Comparison of ENCODE assay signal across 8 cellular contexts in genomic region chr11:108497317-108498045, GRCh38. TPM values are rescaled to one million over a fixed set of nuclear protein-coding genes. Genes with fewer than 3 reads are reported as not detected.
DNase-seq lines count a peak whose midpoint lies in the region; ATAC-seq, FAIRE-seq and TF ChIP-seq lines count a peak whose summit lies in the region.

No MANE protein-coding gene starts in this region.

- H3K9me3 Mint-ChIP-seq in central memory CD8-positive, alpha-beta T cell, result no peaks in the 10 kb centered on the region

- peaks cover 8% of the 10 kb centered on the region for H3K36me3 Mint-ChIP-seq in central memory CD8-positive, alpha-beta T cell (ENCODE audit: insufficient read depth)

- H3K27ac Mint-ChIP-seq in central memory CD8-positive, alpha-beta T cell (ENCODE audit: low read depth), result peak overlapping the region; percentile 89

- no peak for TF ChIP-seq RAD21 in A549 (conservative IDR thresholded peaks at IDR 0.05 in 1 of 2, IDR thresholded peaks at IDR 0.05 in 1 of 2)

- peak overlapping the region; percentile 76 for H3K4me2 ChIP-seq in A549

- H3K27me3 Mint-ChIP-seq in central memory CD8-positive, alpha-beta T cell, result no peaks in the 10 kb centered on the region

- H3K4me3 ChIP-seq in A549, result peak overlapping the region; percentile 75

- no peaks in the 10 kb centered on the region for H3K4me1 ChIP-seq in A549

- FAIRE-seq in A549 (lab: Jason Lieb, UNC), result no peak
- FAIRE-seq in islet of Langerhans (lab: Jason Lieb, UNC), result peak; percentile 53

- H3K4me1 Mint-ChIP-seq in central memory CD8-positive, alpha-beta T cell, result peaks cover 18% of the 10 kb centered on the region

- no peaks in the 10 kb centered on the region for H3K9me3 ChIP-seq in A549

- TF ChIP-seq POLR2A in A549 (IDR thresholded peaks at IDR 0.05; ENCODE audit: low read length), result peak; percentile 70

- CTCF ChIA-PET in A549 (lab: Yijun Ruan, JAX), result interaction anchor here (0.8 to 1.2 kb wide), 2 partner anchors 10 to 147 kb away, joined by 3 to 4 read pairs; no protein-coding TSS in a partner anchor

- POLR2A ChIA-PET in A549 (lab: Yijun Ruan, JAX), result interaction anchor here (1.7 kb wide), 1 partner anchor 167 kb away, joined by 4 read pairs; the partner anchor contains the start of gene DDX10

- H3K4me3 Mint-ChIP-seq in central memory CD8-positive, alpha-beta T cell, result peak overlapping the region; percentile 90

- TF ChIP-seq CTCF in A549 (IDR thresholded peaks at IDR 0.05), result no peak

- no peak for TF ChIP-seq EP300 in A549 (IDR thresholded peaks at IDR 0.05)

- H3K27ac ChIP-seq in A549, result peak overlapping the region; percentile 88 to 95

- 14% methylated on average over 17 of the region's 30 CpGs for WGBS in A549 (ENCODE audit: missing lambda C conversion rate)

- ATAC-seq in A549 (peak; percentile 97 to 98), GM18858 (IDR thresholded peaks at IDR 0.05; ENCODE audit: unreplicated experiment) (peak; percentile 44), HG03097 (IDR thresholded peaks at IDR 0.05; ENCODE audit: low FRiP score, unreplicated experiment) (peak; percentile 53)
- ATAC-seq in activated CD4-positive, CD25-positive, alpha-beta regulatory T cell treated with anti-CD3 and anti-CD28 coated beads, Interleukin-2, amount 50 U/mL, for 24 hours, result peak; percentile 78 to 85
- ATAC-seq in central memory CD8-positive, alpha-beta T cell (replicated peaks; ENCODE audit: extremely low read depth, poor library complexity, severe bottlenecking), result peak; percentile 77

- DNase-seq in A549 (ENCODE audit: low read depth in 1 of 2, low spot score in 1 of 2) (peak; percentile 82 to 88), NCI-H345 (lab: John Stamatoyannopoulos, UW) (peak; percentile 86)
- DNase-seq in central memory CD8-positive, alpha-beta T cell (ENCODE audit: low spot score in 2 of 2), result peak; percentile 37 to 51
- DNase-seq in stimulated activated CD4-positive, alpha-beta T cell treated with anti-CD3 and anti-CD28 coated beads, Interleukin-12 subunit alpha, Interleukin-12 subunit beta, amount 100 ng/mL, for 24 hours (ENCODE audit: low read depth in 2 of 2), result peak; percentile 52 to 63

TF ChIP-seq in A549, 52 proteins besides CTCF, POLR2A, EP300 and RAD21:
- TF ChIP-seq E2F6 (IDR thresholded peaks at IDR 0.05; ENCODE audit: borderline replicate concordance, low read depth), result peak; percentile 25; the same call in 1 of the 2 replicates
- no peak for TF ChIP-seq NFE2L2 (conservative IDR thresholded peaks at IDR 0.05; ENCODE audit: low read length)
- TF ChIP-seq HEYL (CRISPR knock-in tag; IDR thresholded peaks at IDR 0.05), result no peak
- peak in 1 of 2 experiments; percentile 30; a peak in 1 of 5 replicates for TF ChIP-seq JUN (IDR thresholded peaks at IDR 0.05)
- TF ChIP-seq FOSL2 (IDR thresholded peaks at IDR 0.05), result peak; percentile 72
- TF ChIP-seq FOSL2 (CRISPR knock-in tag; IDR thresholded peaks at IDR 0.05), result peak; percentile 99
- TF ChIP-seq PHF8 (IDR thresholded peaks at IDR 0.05; ENCODE audit: borderline replicate concordance, low read depth), result no peak
- 0 out of 2 replicates have a peak, but pooled peaks have one; percentile 47 for TF ChIP-seq CBX8 (IDR thresholded peaks at IDR 0.05)
- TF ChIP-seq, protein P1, sequence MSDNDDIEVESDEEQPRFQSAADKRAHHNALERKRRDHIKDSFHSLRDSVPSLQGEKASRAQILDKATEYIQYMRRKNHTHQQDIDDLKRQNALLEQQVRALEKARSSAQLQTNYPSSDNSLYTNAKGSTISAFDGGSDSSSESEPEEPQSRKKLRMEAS (IDR thresholded peaks at IDR 0.05), result peak; percentile 67
- 0 out of 3 replicates have a peak, but pooled peaks have one; percentile 20 for TF ChIP-seq BCL3 (IDR thresholded peaks at IDR 0.05)

RNA-seq across cellular contexts. Expression of gene POGLUT3, which starts 0.7 kb away (rescaled TPM):
- polyA plus RNA-seq in A549 (2011; rRNA removed) (19.4 and 22.6 TPM in 2 replicates), A549 (2017; fragmentation: RNase III; extraction: RNeasy Plus Mini Kit Qiagen cat#74134 plus additional on column Dnase treatment) (13.0 to 15.3 TPM (median 13.1 TPM) in 3 replicates)
- polyA plus RNA-seq in A549 (2012; cell fraction: cytosol; rRNA removed), result 4.6 and 5.7 TPM in 2 replicates
- polyA plus RNA-seq in A549 (2012; cell fraction: nucleus; rRNA removed), result 1.5 and 2.5 TPM in 2 replicates
- 7.9 and 8.5 TPM in 2 replicates for polyA minus RNA-seq in A549 (2011; rRNA and poly(A)+ RNA removed)

RNA-seq across cellular contexts. Expression of gene C11orf65, which starts 30.2 kb away (rescaled TPM):
- polyA plus RNA-seq in A549 (2011; rRNA removed) (0.24 and 0.72 TPM in 2 replicates), A549 (2017; fragmentation: RNase III; extraction: RNeasy Plus Mini Kit Qiagen cat#74134 plus additional on column Dnase treatment) (0.16 to 0.38 TPM (median 0.19 TPM) in 3 replicates)
- 0.04 and 0.08 TPM in 2 replicates for polyA plus RNA-seq in A549 (2012; cell fraction: cytosol; rRNA removed)
- polyA plus RNA-seq in A549 (2012; cell fraction: nucleus; rRNA removed), result 0.02 TPM in 2 replicates
- 0.19 TPM in 1 of 2 replicates, not detected in the other for polyA minus RNA-seq in A549 (2011; rRNA and poly(A)+ RNA removed)

Comparison
In these comparisons a context has a peak if more than half of its experiments do, and no peak if none do; other contexts are left out.
1. Peak in every context shown above with its lines: DNase-seq, ATAC-seq, H3K4me3 ChIP-seq and H3K27ac ChIP-seq.
2. ATAC-seq: peak in every context shown above with its lines; median percentile 98 in A549; 82 in activated CD4-positive, CD25-positive, alpha-beta regulatory T cell treated with anti-CD3 and anti-CD28 coated beads, Interleukin-2, amount 50 U/mL, for 24 hours; 77 in central memory CD8-positive, alpha-beta T cell; 53 in HG03097; 44 in GM18858.